In genomic region chr6:31901415-31901952, GRCh38 we compare ENCODE assay signal across 1 cellular context.
TF ChIP-seq lines count a peak whose summit lies in the region.

No MANE protein-coding gene starts in this region.

TF ChIP-seq in WTC11, 78 proteins besides CTCF, POLR2A, EP300 and RAD21 (continued from another document):
- TF ChIP-seq HMGXB4 (CRISPR knock-in tag; IDR thresholded peaks at IDR 0.05) (0 out of 2 replicates have a peak, but pooled peaks have one; percentile 43), MAX (CRISPR knock-in tag; IDR thresholded peaks at IDR 0.05) (no peak), NFATC4 (CRISPR knock-in tag; IDR thresholded peaks at IDR 0.05) (no peak), PRRX2 (CRISPR knock-in tag; IDR thresholded peaks at IDR 0.05) (0 out of 2 replicates have a peak, but pooled peaks have one; percentile 37), ZNF423 (CRISPR knock-in tag; IDR thresholded peaks at IDR 0.05) (no peak), CREM (CRISPR knock-in tag; IDR thresholded peaks at IDR 0.05) (no peak), PREB (CRISPR knock-in tag; IDR thresholded peaks at IDR 0.05; ENCODE audit: borderline replicate concordance) (no peak), NFE2L1 (CRISPR knock-in tag; IDR thresholded peaks at IDR 0.05) (no peak), TP53 (CRISPR knock-in tag; IDR thresholded peaks at IDR 0.05) (no peak), ZNF232 (CRISPR knock-in tag; IDR thresholded peaks at IDR 0.05) (no peak), ZBTB43 (CRISPR knock-in tag; IDR thresholded peaks at IDR 0.05) (peak; percentile 53; the same call in 1 of the 2 replicates)
- TF ChIP-seq, protein P1, sequence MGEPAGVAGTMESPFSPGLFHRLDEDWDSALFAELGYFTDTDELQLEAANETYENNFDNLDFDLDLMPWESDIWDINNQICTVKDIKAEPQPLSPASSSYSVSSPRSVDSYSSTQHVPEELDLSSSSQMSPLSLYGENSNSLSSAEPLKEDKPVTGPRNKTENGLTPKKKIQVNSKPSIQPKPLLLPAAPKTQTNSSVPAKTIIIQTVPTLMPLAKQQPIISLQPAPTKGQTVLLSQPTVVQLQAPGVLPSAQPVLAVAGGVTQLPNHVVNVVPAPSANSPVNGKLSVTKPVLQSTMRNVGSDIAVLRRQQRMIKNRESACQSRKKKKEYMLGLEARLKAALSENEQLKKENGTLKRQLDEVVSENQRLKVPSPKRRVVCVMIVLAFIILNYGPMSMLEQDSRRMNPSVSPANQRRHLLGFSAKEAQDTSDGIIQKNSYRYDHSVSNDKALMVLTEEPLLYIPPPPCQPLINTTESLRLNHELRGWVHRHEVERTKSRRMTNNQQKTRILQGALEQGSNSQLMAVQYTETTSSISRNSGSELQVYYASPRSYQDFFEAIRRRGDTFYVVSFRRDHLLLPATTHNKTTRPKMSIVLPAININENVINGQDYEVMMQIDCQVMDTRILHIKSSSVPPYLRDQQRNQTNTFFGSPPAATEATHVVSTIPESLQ (CRISPR knock-in tag; IDR thresholded peaks at IDR 0.05), result no peak
